23 cellular contexts compared by ENCODE assay signal in genomic region chr6:131459005-131459404, GRCh38.
"Had no signal": no experiment of that assay in that cellular context is flagged by ENCODE, and none has a peak within 500 bp of the region (broad histone marks: within the 10 kb centered on the region; RNA-seq: fewer than 3 reads in every experiment).

No MANE protein-coding gene starts in this region.

- H3K27ac ChIP-seq: HL-60, SJCRH30 had no signal

- H3K27me3 ChIP-seq: MG63, SJCRH30 had no signal

- DNase-seq: KBM-7, MG63, NCI-H1092, NCI-H1105 treated with DMSO at 0.1 percent for 48 hours, NCI-H1417 treated with DMSO at 0.1 percent for 48 hours, NCI-H146, NCI-H1694 treated with DMSO at 0.1 percent for 48 hours, NCI-H1930, NCI-H2081, NCI-H2107, NCI-H2227 treated with DMSO at 0.1 percent for 48 hours, NCI-H524, NCI-H526 treated with DMSO at 0.1 percent for 48 hours, NCI-H774, PC-3, SHP77 treated with DMSO at 0.1 percent for 48 hours, SJCRH30, T-helper 1 cell had no signal

- FAIRE-seq: HTR-8/SVneo had no signal

- H3K36me3 ChIP-seq: MG63, SJCRH30 had no signal

- H3K4me3 ChIP-seq: MG63, SJCRH30 had no signal

- ATAC-seq: Panc1, PC-3, Right ventricle myocardium inferior, SK-N-SH treated with all-trans-retinoic acid at 6 μM for 48 hours had no signal

- H3K9me3 ChIP-seq: MG63, SJCRH30 had no signal
